Comparison of ENCODE assay signal across 8 cellular contexts in genomic region chr9:14323083-14323968, GRCh38. TPM values are rescaled to one million over a fixed set of nuclear protein-coding genes. Genes with fewer than 3 reads are reported as not detected.
DNase-seq lines count a peak whose midpoint lies in the region; ATAC-seq and TF ChIP-seq lines count a peak whose summit lies in the region.

No MANE protein-coding gene starts in this region.

- 42% methylated on average over 12 of the region's 17 CpGs for WGBS in mesenchymal stem cell

- peak overlapping the region in 1 of 2 experiments; percentile 71 for H3K4ac ChIP-seq in mesenchymal stem cell (ENCODE audit: low read depth in 1 of 2, low read length in 2 of 2)

- peaks cover 8% of the 10 kb centered on the region for H3K4me1 Mint-ChIP-seq in activated naive CD4-positive, alpha-beta T cell treated with anti-CD3 and anti-CD28 coated beads for 36 hours (ENCODE audit: low read depth)

- no peak for TF ChIP-seq CTCF in vagina (IDR thresholded peaks at IDR 0.05)

- H3K4me3 ChIP-seq in mesenchymal stem cell (ENCODE audit: insufficient read depth in 1 of 2, low read depth in 1 of 2, low read length in 2 of 2), result peak overlapping the region; percentile 74 to 83
- peak overlapping the region; percentile 70 to 73 for H3K4me3 ChIP-seq in vagina

- no peak overlapping the region for H4K91ac ChIP-seq in mesenchymal stem cell (ENCODE audit: low read length)

- CTCF ChIA-PET in activated naive CD4-positive, alpha-beta T cell treated with anti-CD3 and anti-CD28 coated beads for 36 hours (lab: Charles Lee), result interaction anchor here (0.6 to 0.8 kb wide), 2 partner anchors 16 to 31 kb away, joined by 3 to 4 read pairs; no protein-coding TSS in a partner anchor

- no peaks in the 10 kb centered on the region for H3K9me3 Mint-ChIP-seq in activated naive CD4-positive, alpha-beta T cell treated with anti-CD3 and anti-CD28 coated beads for 36 hours

- no peak overlapping the region for H2BK15ac ChIP-seq in mesenchymal stem cell (ENCODE audit: low read depth, poor library complexity, severe bottlenecking)

- peak overlapping the region; percentile 94 for H4K8ac ChIP-seq in mesenchymal stem cell (ENCODE audit: low read length)

- peaks cover 2% of the 10 kb centered on the region for H3K79me1 ChIP-seq in mesenchymal stem cell (replicated peaks; ENCODE audit: low read length, poor library complexity, severe bottlenecking)

- peak overlapping the region; percentile 90 for H3K4me2 ChIP-seq in mesenchymal stem cell (ENCODE audit: low read length, poor library complexity, severe bottlenecking)

- peak overlapping the region; percentile 92 for H3K27ac ChIP-seq in caudate nucleus (ENCODE audit: low read depth, low read length)
- H3K27ac ChIP-seq in mesenchymal stem cell (ENCODE audit: low read length, poor library complexity, severe bottlenecking), result peak overlapping the region; percentile 20
- peak overlapping the region; percentile 96 for H3K27ac ChIP-seq in vagina

- ATAC-seq in HG03520 (IDR thresholded peaks at IDR 0.05; ENCODE audit: unreplicated experiment), result no peak

- H3K27ac Mint-ChIP-seq in activated naive CD4-positive, alpha-beta T cell treated with anti-CD3 and anti-CD28 coated beads for 36 hours, result no peak overlapping the region

- no peak overlapping the region for H3K14ac ChIP-seq in mesenchymal stem cell (ENCODE audit: low read length in 2 of 2)

- no peak overlapping the region for H2BK5ac ChIP-seq in mesenchymal stem cell (ENCODE audit: low read depth, low read length, poor library complexity, severe bottlenecking)

- H3K9ac ChIP-seq in mesenchymal stem cell (ENCODE audit: low read length), result peak overlapping the region; percentile 92

- H3K36me3 ChIP-seq in mesenchymal stem cell (ENCODE audit: control insufficient read depth in 1 of 2, insufficient read depth in 2 of 2, low read depth in 1 of 2, low read length in 2 of 2), result no peaks in the 10 kb centered on the region
- no peaks in the 10 kb centered on the region for H3K36me3 ChIP-seq in vagina

- intact Hi-C loops in activated naive CD4-positive, alpha-beta T cell treated with anti-CD3 and anti-CD28 coated beads for 36 hours (cut with micrococcal nuclease), result loop anchor here (2.0 to 10.0 kb wide), 4 partner anchors 369 to 1099 kb away; partner anchors contain the start of genes SNAPC3 and ZDHHC21
- intact Hi-C loops in vagina (cut with DNase I), result no loop called here

- no peaks in the 10 kb centered on the region for H3K27me3 ChIP-seq in mesenchymal stem cell (ENCODE audit: control insufficient read depth in 1 of 2, insufficient read depth in 1 of 2, low read length in 2 of 2)
- no peaks in the 10 kb centered on the region for H3K27me3 ChIP-seq in vagina

- H3K9me3 ChIP-seq in mesenchymal stem cell (ENCODE audit: control insufficient read depth, low read length), result no peaks in the 10 kb centered on the region
- H3K9me3 ChIP-seq in vagina, result no peaks in the 10 kb centered on the region

- peak overlapping the region; percentile 36 for H2AFZ ChIP-seq in mesenchymal stem cell (ENCODE audit: low read depth, low read length)

- H3K23ac ChIP-seq in mesenchymal stem cell (ENCODE audit: low read length in 2 of 2), result no peak overlapping the region

- H3K4me3 Mint-ChIP-seq in activated naive CD4-positive, alpha-beta T cell treated with anti-CD3 and anti-CD28 coated beads for 36 hours, result peak overlapping the region; percentile 77

- peaks cover 39% of the 10 kb centered on the region for H3K27me3 Mint-ChIP-seq in activated naive CD4-positive, alpha-beta T cell treated with anti-CD3 and anti-CD28 coated beads for 36 hours (ENCODE audit: low read depth)

- H3K4me1 ChIP-seq in mesenchymal stem cell (ENCODE audit: control insufficient read depth, insufficient read depth, low read depth, low read length) (peaks cover 3% of the 10 kb centered on the region), vagina (peaks cover 34% of the 10 kb centered on the region)

- no peaks in the 10 kb centered on the region for H3K36me3 Mint-ChIP-seq in activated naive CD4-positive, alpha-beta T cell treated with anti-CD3 and anti-CD28 coated beads for 36 hours (ENCODE audit: low read depth)

- peak overlapping the region; percentile 77 for H2BK120ac ChIP-seq in mesenchymal stem cell (ENCODE audit: low read depth, low read length)

- no peak for DNase-seq in activated naive CD4-positive, alpha-beta T cell treated with anti-CD3 and anti-CD28 coated beads for 36 hours
- DNase-seq in activated naive CD4-positive, alpha-beta T cell (lab: John Stamatoyannopoulos, UW), result no peak
- DNase-seq in NCI-H2029 treated with DMSO at 0.1 percent for 48 hours (lab: John Stamatoyannopoulos, UW), result peak; percentile 50
- DNase-seq in caudate nucleus (lab: John Stamatoyannopoulos, UW), result no peak
- peak; percentile 41 for DNase-seq in mesenchymal stem cell
- DNase-seq in vagina (ENCODE audit: extremely low spot score in 2 of 2), result no peak
- DNase-seq in stimulated activated naive CD4-positive, alpha-beta T cell treated with Interleukin-2 at 50 U/mL for 16 hours (lab: John Stamatoyannopoulos, UW), result no peak

- TF ChIP-seq POLR2A in vagina (IDR thresholded peaks at IDR 0.05), result no peak

- no peak overlapping the region for H2BK12ac ChIP-seq in mesenchymal stem cell (ENCODE audit: low read length in 2 of 2)

- H3K18ac ChIP-seq in mesenchymal stem cell (ENCODE audit: low read depth in 1 of 2, low read length in 2 of 2), result peak overlapping the region; percentile 62 to 96

- H2AK5ac ChIP-seq in mesenchymal stem cell (ENCODE audit: low read length, severe bottlenecking), result no peak overlapping the region

RNA-seq across cellular contexts. Expression of gene NFIB, which starts 9.4 kb away (rescaled TPM):
- not detected for total RNA-seq in activated naive CD4-positive, alpha-beta T cell treated with anti-CD3 and anti-CD28 coated beads for 36 hours
- polyA plus RNA-seq in mesenchymal stem cell (2013, experiment 1 of 2), result 1.2 TPM
- 0.78 TPM for polyA plus RNA-seq in mesenchymal stem cell (2013, experiment 2 of 2)
- total RNA-seq in vagina, result 73.4 TPM

Comparison
In these comparisons a context has a peak if more than half of its experiments do, and no peak if none do; other contexts are left out.
1. DNase-seq: peak in NCI-H2029 treated with DMSO at 0.1 percent for 48 hours (single experiment) and mesenchymal stem cell (single experiment); none in activated naive CD4-positive, alpha-beta T cell treated with anti-CD3 and anti-CD28 coated beads for 36 hours (single experiment), activated naive CD4-positive, alpha-beta T cell (0 of 4), caudate nucleus (0 of 61), vagina (0 of 2) and stimulated activated naive CD4-positive, alpha-beta T cell treated with Interleukin-2 at 50 U/mL for 16 hours (single experiment).
2. H3K27ac ChIP-seq: peak in every context shown above with its lines; median percentile 96 in vagina; 92 in caudate nucleus; 20 in mesenchymal stem cell.
3. RNA of gene NFIB, which starts 9.4 kb away (total RNA-seq): 73.4 TPM in vagina (single experiment); not detected in activated naive CD4-positive, alpha-beta T cell treated with anti-CD3 and anti-CD28 coated beads for 36 hours; every median in the first group is over 10 times any median in the second.